In the genomic region with DNA sequence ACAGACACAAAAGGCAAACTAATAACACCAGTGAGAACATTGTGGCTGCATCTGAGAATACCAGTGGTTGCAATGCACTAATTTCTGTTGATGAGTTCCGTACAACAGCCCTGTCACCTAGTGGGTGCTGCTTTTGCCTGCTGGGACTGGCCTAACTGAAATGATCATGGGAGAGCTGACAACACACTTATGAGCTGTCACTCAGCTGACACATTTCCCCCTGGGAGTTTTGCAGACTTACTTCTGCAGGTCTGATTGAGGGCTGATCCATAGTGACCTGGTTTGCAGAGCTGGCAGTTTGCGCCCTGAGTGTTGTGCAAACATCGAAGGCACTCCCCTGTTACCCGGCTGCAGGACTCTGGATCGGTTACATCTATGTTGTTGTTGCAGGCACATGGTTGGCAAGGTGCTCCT, we compare ENCODE assay signal across 12 cellular contexts.
DNase-seq lines count a peak whose midpoint lies in the region; ATAC-seq, FAIRE-seq and TF ChIP-seq lines count a peak whose summit lies in the region.
"Had no signal": no experiment of that assay in that cellular context is flagged by ENCODE, and none has a peak within 500 bp of the region (broad histone marks: within the 10 kb centered on the region; RNA-seq: fewer than 3 reads in every experiment).

No MANE protein-coding gene starts in this region.

- H3K9ac ChIP-seq in PC-3 (ENCODE audit: low read length): no peak overlapping the region
- H3K9ac ChIP-seq in kidney (ENCODE audit: low read length in 2 of 2): no peak overlapping the region

- no peak overlapping the region for H2AFZ ChIP-seq in PC-3 (ENCODE audit: low read length)

- H3K36me3 ChIP-seq in PC-3 (ENCODE audit: low read depth, low read length) (no peaks in the 10 kb centered on the region), kidney (ENCODE audit: control insufficient read depth in 1 of 2, insufficient read depth in 2 of 2, low read length in 2 of 2) (no peaks in the 10 kb centered on the region)
- H3K36me3 ChIP-seq: WERI-Rb-1 had no signal

- no peaks in the 10 kb centered on the region for H3F3A ChIP-seq in PC-3 (ENCODE audit: low read length, unreplicated experiment)

- peak; percentile 10 for DNase-seq in activated CD4-positive, alpha-beta memory T cell treated with anti-CD3 and anti-CD28 coated beads for 36 hours
- no peak for DNase-seq in activated CD4-positive, alpha-beta memory T cell treated with anti-CD3 and anti-CD28 coated beads, Interleukin-2, amount 10 ng/mL, durations not matched to agents 7 days and 5 days
- DNase-seq in PC-3: peak; percentile 25
- DNase-seq in stimulated activated effector memory CD8-positive, alpha-beta T cell treated with anti-CD3 and anti-CD28 coated beads, Interleukin-12 subunit alpha, Interleukin-12 subunit beta, amount 100 ng/mL, for 72 hours (ENCODE audit: low spot score in 2 of 2): no peak
- DNase-seq in activated CD4-positive, alpha-beta T cell treated with anti-CD3 and anti-CD28 coated beads, Interleukin-2, amount 50 U/mL, for 4 hours: no peak
- no peak for DNase-seq in NCI-H2227 treated with DMSO at 0.1 percent for 48 hours (lab: John Stamatoyannopoulos, UW)
- no peak for DNase-seq in kidney
- DNase-seq: HCEC 1CT; stimulated activated CD4-positive, alpha-beta T cell treated with anti-CD3 and anti-CD28 coated beads, Interleukin-15, amount 100 ng/mL, for 24 hours; WERI-Rb-1 had no signal

- H4K20me1 ChIP-seq in PC-3 (ENCODE audit: low read length): no peaks in the 10 kb centered on the region

- H3K4me2 ChIP-seq in PC-3 (ENCODE audit: low read length): no peak overlapping the region

- peaks cover 6% of the 10 kb centered on the region for H3K4me1 ChIP-seq in PC-3 (ENCODE audit: insufficient read depth, low read length)
- no peaks in the 10 kb centered on the region for H3K4me1 ChIP-seq in kidney (ENCODE audit: control insufficient read depth in 1 of 2, insufficient read depth in 1 of 2, low read depth in 1 of 2, low read length in 2 of 2)

- H3K4me3 ChIP-seq in PC-3 (ENCODE audit: low read length): no peak overlapping the region
- no peak overlapping the region for H3K4me3 ChIP-seq in kidney (ENCODE audit: low read length in 2 of 2)

- H3K9me3 ChIP-seq in PC-3 (ENCODE audit: low read length) (no peaks in the 10 kb centered on the region), kidney (ENCODE audit: control insufficient read depth in 1 of 2, low read length in 2 of 2) (no peaks in the 10 kb centered on the region)

- H3K4me1 Mint-ChIP-seq in activated CD4-positive, alpha-beta memory T cell treated with anti-CD3 and anti-CD28 coated beads for 36 hours (ENCODE audit: low read depth): peaks cover 4% of the 10 kb centered on the region
- no peaks in the 10 kb centered on the region for H3K4me1 Mint-ChIP-seq in activated CD4-positive, alpha-beta memory T cell treated with anti-CD3 and anti-CD28 coated beads, Interleukin-2, amount 10 ng/mL, durations not matched to agents 7 days and 5 days
- no peaks in the 10 kb centered on the region for H3K4me1 Mint-ChIP-seq in stimulated activated effector memory CD8-positive, alpha-beta T cell treated with anti-CD3 and anti-CD28 coated beads, Interleukin-12 subunit alpha, Interleukin-12 subunit beta, amount 100 ng/mL, for 72 hours
- H3K4me1 Mint-ChIP-seq: activated naive CD4-positive, alpha-beta T cell treated with anti-CD3 and anti-CD28 coated beads, Interleukin-2, amount 50 U/mL, for 24 hours had no signal

- H3K27me3 ChIP-seq in PC-3 (ENCODE audit: low read length): no peaks in the 10 kb centered on the region

- CTCF ChIA-PET in activated CD4-positive, alpha-beta memory T cell treated with anti-CD3 and anti-CD28 coated beads for 36 hours (lab: Charles Lee): no interaction called here
- CTCF ChIA-PET in activated CD4-positive, alpha-beta memory T cell treated with anti-CD3 and anti-CD28 coated beads, Interleukin-2, amount 10 ng/mL, durations not matched to agents 7 days and 5 days (lab: Charles Lee): no interaction called here
- CTCF ChIA-PET in PC-3 (lab: Charles Lee): no interaction called here

- no peak for FAIRE-seq in kidney (lab: Jason Lieb, UNC)

- peaks cover 3% of the 10 kb centered on the region for H3K27me3 Mint-ChIP-seq in activated CD4-positive, alpha-beta memory T cell treated with anti-CD3 and anti-CD28 coated beads for 36 hours
- H3K27me3 Mint-ChIP-seq in activated CD4-positive, alpha-beta memory T cell treated with anti-CD3 and anti-CD28 coated beads, Interleukin-2, amount 10 ng/mL, durations not matched to agents 7 days and 5 days: peaks cover 7% of the 10 kb centered on the region

- TF ChIP-seq CTCF in PC-3 (conservative IDR thresholded peaks at IDR 0.05; ENCODE audit: low read depth, low read length) (no peak), kidney (IDR thresholded peaks at IDR 0.05; ENCODE audit: borderline replicate concordance, extremely low read depth, insufficient read depth) (no peak)

- no peak overlapping the region for H3K4me3 Mint-ChIP-seq in activated CD4-positive, alpha-beta memory T cell treated with anti-CD3 and anti-CD28 coated beads for 36 hours
- no peak overlapping the region for H3K4me3 Mint-ChIP-seq in activated CD4-positive, alpha-beta memory T cell treated with anti-CD3 and anti-CD28 coated beads, Interleukin-2, amount 10 ng/mL, durations not matched to agents 7 days and 5 days
- no peak overlapping the region for H3K4me3 Mint-ChIP-seq in stimulated activated effector memory CD8-positive, alpha-beta T cell treated with anti-CD3 and anti-CD28 coated beads, Interleukin-12 subunit alpha, Interleukin-12 subunit beta, amount 100 ng/mL, for 72 hours
- H3K4me3 Mint-ChIP-seq: activated naive CD4-positive, alpha-beta T cell treated with anti-CD3 and anti-CD28 coated beads, Interleukin-2, amount 50 U/mL, for 24 hours had no signal

- H3K79me2 ChIP-seq in PC-3 (ENCODE audit: low read length): no peaks in the 10 kb centered on the region

- intact Hi-C loops in activated CD4-positive, alpha-beta memory T cell treated with anti-CD3 and anti-CD28 coated beads for 36 hours (cut with micrococcal nuclease): no loop called here
- intact Hi-C loops in PC-3 (cut with micrococcal nuclease) (no loop called here), kidney (cut with DNase I) (no loop called here)

- H3K27ac ChIP-seq in PC-3 (ENCODE audit: low read length): no peak overlapping the region
- no peak overlapping the region for H3K27ac ChIP-seq in kidney (ENCODE audit: low read depth in 2 of 2, low read length in 2 of 2)
- H3K27ac ChIP-seq: WERI-Rb-1 had no signal

- H3K9me3 Mint-ChIP-seq in activated CD4-positive, alpha-beta memory T cell treated with anti-CD3 and anti-CD28 coated beads for 36 hours: no peaks in the 10 kb centered on the region
- H3K9me3 Mint-ChIP-seq in activated CD4-positive, alpha-beta memory T cell treated with anti-CD3 and anti-CD28 coated beads, Interleukin-2, amount 10 ng/mL, durations not matched to agents 7 days and 5 days: no peaks in the 10 kb centered on the region
- no peaks in the 10 kb centered on the region for H3K9me3 Mint-ChIP-seq in stimulated activated effector memory CD8-positive, alpha-beta T cell treated with anti-CD3 and anti-CD28 coated beads, Interleukin-12 subunit alpha, Interleukin-12 subunit beta, amount 100 ng/mL, for 72 hours
- H3K9me3 Mint-ChIP-seq: activated naive CD4-positive, alpha-beta T cell treated with anti-CD3 and anti-CD28 coated beads, Interleukin-2, amount 50 U/mL, for 24 hours had no signal

- no peaks in the 10 kb centered on the region for H3K9me2 ChIP-seq in PC-3 (replicated peaks; ENCODE audit: low read length)

- POLR2A ChIA-PET in activated CD4-positive, alpha-beta memory T cell treated with anti-CD3 and anti-CD28 coated beads for 36 hours (lab: Charles Lee): no interaction called here
- POLR2A ChIA-PET in activated CD4-positive, alpha-beta memory T cell treated with anti-CD3 and anti-CD28 coated beads, Interleukin-2, amount 10 ng/mL, durations not matched to agents 7 days and 5 days (lab: Charles Lee): no interaction called here
- POLR2A ChIA-PET in PC-3 (lab: Charles Lee; ENCODE audit: unreplicated experiment): no interaction called here

- BruUV-seq in PC-3 (replicated peaks; lab: Mats Ljungman, UMichigan): no TSS peak

- ATAC-seq in HG02798 (IDR thresholded peaks at IDR 0.05; ENCODE audit: poor library complexity, unreplicated experiment) (peak; percentile 74), PC-3 (peak; percentile 44)
- peak; percentile 58 for ATAC-seq in stimulated activated effector memory CD8-positive, alpha-beta T cell treated with anti-CD3 and anti-CD28 coated beads, Interleukin-12 subunit alpha, Interleukin-12 subunit beta, amount 100 ng/mL, for 72 hours

- H3K27ac Mint-ChIP-seq in activated CD4-positive, alpha-beta memory T cell treated with anti-CD3 and anti-CD28 coated beads for 36 hours: no peak overlapping the region
- H3K27ac Mint-ChIP-seq in activated CD4-positive, alpha-beta memory T cell treated with anti-CD3 and anti-CD28 coated beads, Interleukin-2, amount 10 ng/mL, durations not matched to agents 7 days and 5 days: no peak overlapping the region
- no peak overlapping the region for H3K27ac Mint-ChIP-seq in stimulated activated effector memory CD8-positive, alpha-beta T cell treated with anti-CD3 and anti-CD28 coated beads, Interleukin-12 subunit alpha, Interleukin-12 subunit beta, amount 100 ng/mL, for 72 hours
- H3K27ac Mint-ChIP-seq: activated naive CD4-positive, alpha-beta T cell treated with anti-CD3 and anti-CD28 coated beads, Interleukin-2, amount 50 U/mL, for 24 hours had no signal

- H3K36me3 Mint-ChIP-seq in activated CD4-positive, alpha-beta memory T cell treated with anti-CD3 and anti-CD28 coated beads for 36 hours: no peaks in the 10 kb centered on the region
- no peaks in the 10 kb centered on the region for H3K36me3 Mint-ChIP-seq in activated CD4-positive, alpha-beta memory T cell treated with anti-CD3 and anti-CD28 coated beads, Interleukin-2, amount 10 ng/mL, durations not matched to agents 7 days and 5 days (ENCODE audit: low read depth)
- no peaks in the 10 kb centered on the region for H3K36me3 Mint-ChIP-seq in stimulated activated effector memory CD8-positive, alpha-beta T cell treated with anti-CD3 and anti-CD28 coated beads, Interleukin-12 subunit alpha, Interleukin-12 subunit beta, amount 100 ng/mL, for 72 hours
- H3K36me3 Mint-ChIP-seq: activated naive CD4-positive, alpha-beta T cell treated with anti-CD3 and anti-CD28 coated beads, Interleukin-2, amount 50 U/mL, for 24 hours had no signal

Comparison
In these comparisons a context has a peak if more than half of its experiments do, and no peak if none do; other contexts are left out.
1. DNase-seq: peak in activated CD4-positive, alpha-beta memory T cell treated with anti-CD3 and anti-CD28 coated beads for 36 hours (single experiment) and PC-3 (single experiment); none in activated CD4-positive, alpha-beta memory T cell treated with anti-CD3 and anti-CD28 coated beads, Interleukin-2, amount 10 ng/mL, durations not matched to agents 7 days and 5 days (single experiment), stimulated activated effector memory CD8-positive, alpha-beta T cell treated with anti-CD3 and anti-CD28 coated beads, Interleukin-12 subunit alpha, Interleukin-12 subunit beta, amount 100 ng/mL, for 72 hours (0 of 2), activated CD4-positive, alpha-beta T cell treated with anti-CD3 and anti-CD28 coated beads, Interleukin-2, amount 50 U/mL, for 4 hours (0 of 2), NCI-H2227 treated with DMSO at 0.1 percent for 48 hours (single experiment) and kidney (single experiment).
2. Peak in every context shown above with its lines, with median percentiles within 50 percentile points of each other: ATAC-seq.